12 cellular contexts compared by ENCODE assay signal in genomic region chr10:103793920-103794883, GRCh38.
A peak's percentile ranks its signal among the peaks of the same experiment; 100 is the strongest.
DNase-seq lines count a peak whose midpoint lies in the region; ATAC-seq, FAIRE-seq and TF ChIP-seq lines count a peak whose summit lies in the region.
"Had no signal": no experiment of that assay in that cellular context is flagged by ENCODE, and none has a peak within 500 bp of the region (broad histone marks: within the 10 kb centered on the region; RNA-seq: fewer than 3 reads in every experiment).

No MANE protein-coding gene starts in this region.

- TF ChIP-seq CTCF in Calu3 (IDR thresholded peaks at IDR 0.05; ENCODE audit: unreplicated experiment) (no peak), neural crest cell (conservative IDR thresholded peaks at IDR 0.05) (no peak)

- BruUV-seq in Calu3 (replicated peaks; lab: Mats Ljungman, UMichigan): no TSS peak

- no peaks in the 10 kb centered on the region for H3K27me3 Mint-ChIP-seq in Calu3 (ENCODE audit: unreplicated experiment)
- no peaks in the 10 kb centered on the region for H3K27me3 Mint-ChIP-seq in neural crest cell (ENCODE audit: low read depth)

- no peaks in the 10 kb centered on the region for H3K27me3 ChIP-seq in duodenal mucosa (ENCODE audit: control insufficient read depth in 1 of 2, insufficient read depth in 2 of 2, low read length in 2 of 2)
- H3K27me3 ChIP-seq: SJCRH30 had no signal

- no peak for ATAC-seq in HG03135 (IDR thresholded peaks at IDR 0.05; ENCODE audit: unreplicated experiment)

- H3K36me3 Mint-ChIP-seq in Calu3 (ENCODE audit: insufficient read depth, unreplicated experiment): no peaks in the 10 kb centered on the region
- H3K36me3 Mint-ChIP-seq in neural crest cell (ENCODE audit: low read depth): peaks cover 10% of the 10 kb centered on the region

- H3K4me3 Mint-ChIP-seq in Calu3 (ENCODE audit: low read depth, unreplicated experiment): no peak overlapping the region
- no peak overlapping the region for H3K4me3 Mint-ChIP-seq in neural crest cell
- H3K4me3 Mint-ChIP-seq: activated B cell treated with CpG ODN at 0.5 μM for 24 hours; activated T-helper 1 cell treated with anti-CD3 and anti-CD28 coated beads, Interleukin-12 subunit alpha, Interleukin-12 subunit beta, Interleukin-2, Interleukin-4 antibody, amounts not matched to agents 30 ng/mL and 10 ng/mL and 1 ng/mL, durations not matched to agents 14 hours and 24 hours and 36 hours had no signal

- intact Hi-C loops in Calu3 (cut with micrococcal nuclease; ENCODE audit: unreplicated experiment): no loop called here

- H3K9me3 ChIP-seq in duodenal mucosa (ENCODE audit: control insufficient read depth in 1 of 2, low read length in 2 of 2): no peaks in the 10 kb centered on the region
- H3K9me3 ChIP-seq: SJCRH30 had no signal

- no peaks in the 10 kb centered on the region for H3K36me3 ChIP-seq in duodenal mucosa (ENCODE audit: control insufficient read depth in 1 of 2, insufficient read depth in 2 of 2, low read length in 2 of 2)
- H3K36me3 ChIP-seq: SJCRH30 had no signal

- H3K4me1 ChIP-seq in duodenal mucosa (ENCODE audit: control insufficient read depth in 1 of 2, insufficient read depth in 2 of 2, low read length in 2 of 2): peaks cover 48% of the 10 kb centered on the region in 2 donors
- H3K4me1 ChIP-seq: SJCRH30 had no signal

- DNase-seq in Calu3 (peak; percentile 21), NCI-H2029 treated with DMSO at 0.1 percent for 48 hours (lab: John Stamatoyannopoulos, UW) (peak; percentile 91), neural crest cell (ENCODE audit: low read depth, low spot score) (no peak), frontal cortex (ENCODE audit: low spot score in 2 of 2) (no peak), dedifferentiated amniotic fluid mesenchymal stem cell (ENCODE audit: extremely low spot score) (no peak), RCC 7860 (ENCODE audit: low spot score) (no peak)
- DNase-seq: activated B cell treated with CpG ODN at 0.5 μM for 24 hours, NCI-H187 treated with DMSO at 0.1 percent for 48 hours, SJCRH30 had no signal

- H3K27ac Mint-ChIP-seq in Calu3 (ENCODE audit: unreplicated experiment) (no peak overlapping the region), neural crest cell (ENCODE audit: unreplicated experiment) (peak overlapping the region; percentile 13)
- H3K27ac Mint-ChIP-seq: activated B cell treated with CpG ODN at 0.5 μM for 24 hours; activated T-helper 1 cell treated with anti-CD3 and anti-CD28 coated beads, Interleukin-12 subunit alpha, Interleukin-12 subunit beta, Interleukin-2, Interleukin-4 antibody, amounts not matched to agents 30 ng/mL and 10 ng/mL and 1 ng/mL, durations not matched to agents 14 hours and 24 hours and 36 hours had no signal

- H3K27ac ChIP-seq in duodenal mucosa (ENCODE audit: low read depth, low read length): peak overlapping the region; percentile 54
- H3K27ac ChIP-seq: SJCRH30 had no signal

- peak overlapping the region in 1 of 2 donors; percentile 24 for H3K4me3 ChIP-seq in duodenal mucosa (ENCODE audit: low read depth in 1 of 2, low read length in 2 of 2)
- H3K4me3 ChIP-seq: SJCRH30 had no signal

- H3K4me1 Mint-ChIP-seq in Calu3 (ENCODE audit: low read depth, unreplicated experiment) (peaks cover 26% of the 10 kb centered on the region), neural crest cell (peaks cover 21% of the 10 kb centered on the region)
- H3K4me1 Mint-ChIP-seq: activated B cell treated with CpG ODN at 0.5 μM for 24 hours had no signal

- peak overlapping the region; percentile 29 to 45 for H3K9ac ChIP-seq in duodenal mucosa (ENCODE audit: low read depth in 1 of 2, low read length in 2 of 2)

- no peaks in the 10 kb centered on the region for H3K9me3 Mint-ChIP-seq in Calu3 (ENCODE audit: low read depth, unreplicated experiment)
- H3K9me3 Mint-ChIP-seq in neural crest cell: no peaks in the 10 kb centered on the region
- H3K9me3 Mint-ChIP-seq: activated B cell treated with CpG ODN at 0.5 μM for 24 hours; activated T-helper 1 cell treated with anti-CD3 and anti-CD28 coated beads, Interleukin-12 subunit alpha, Interleukin-12 subunit beta, Interleukin-2, Interleukin-4 antibody, amounts not matched to agents 30 ng/mL and 10 ng/mL and 1 ng/mL, durations not matched to agents 14 hours and 24 hours and 36 hours had no signal

- FAIRE-seq in frontal cortex (lab: Jason Lieb, UNC) (no peak), RCC 7860 (lab: Jason Lieb, UNC) (no peak)

- CTCF ChIA-PET in Calu3 (lab: Charles Lee): interaction anchor here (0.5 kb wide), 1 partner anchor 22 kb away, joined by 3 read pairs; no protein-coding TSS in a partner anchor

Comparison
In these comparisons a context has a peak if more than half of its experiments do, and no peak if none do; other contexts are left out.
1. DNase-seq: peak in Calu3 (single experiment) and NCI-H2029 treated with DMSO at 0.1 percent for 48 hours (single experiment); none in neural crest cell (single experiment), frontal cortex (0 of 2), dedifferentiated amniotic fluid mesenchymal stem cell (single experiment) and RCC 7860 (single experiment).